9 cellular contexts compared by ENCODE assay signal in genomic region chr10:62632071-62632809, GRCh38.
A peak's percentile ranks its signal among the peaks of the same experiment; 100 is the strongest.
DNase-seq lines count a peak whose midpoint lies in the region; ATAC-seq and TF ChIP-seq lines count a peak whose summit lies in the region.
"Had no signal": no experiment of that assay in that cellular context is flagged by ENCODE, and none has a peak within 500 bp of the region (broad histone marks: within the 10 kb centered on the region; RNA-seq: fewer than 3 reads in every experiment).

No MANE protein-coding gene starts in this region.

- H2BK15ac ChIP-seq in mesenchymal stem cell (ENCODE audit: low read depth, poor library complexity, severe bottlenecking): no peak overlapping the region

- no peak overlapping the region for H3K4ac ChIP-seq in mesenchymal stem cell (ENCODE audit: low read depth in 1 of 2, low read length in 2 of 2)

- TF ChIP-seq CTCF in activated CD8-positive, alpha-beta T cell treated with anti-CD3 and anti-CD28 coated beads for 36 hours (IDR thresholded peaks at IDR 0.05): no peak

- peaks cover 3% of the 10 kb centered on the region for H3K9me3 Mint-ChIP-seq in activated CD8-positive, alpha-beta T cell treated with anti-CD3 and anti-CD28 coated beads for 36 hours

- no peaks in the 10 kb centered on the region for H3K9me3 ChIP-seq in mesenchymal stem cell (ENCODE audit: control insufficient read depth, low read length)

- no peak overlapping the region for H3K4me2 ChIP-seq in mesenchymal stem cell (ENCODE audit: low read length, poor library complexity, severe bottlenecking)

- H3K36me3 ChIP-seq in mesenchymal stem cell (ENCODE audit: control insufficient read depth in 1 of 2, insufficient read depth in 2 of 2, low read depth in 1 of 2, low read length in 2 of 2): no peaks in the 10 kb centered on the region

- no peak overlapping the region for H3K14ac ChIP-seq in mesenchymal stem cell (ENCODE audit: low read length in 2 of 2)

- DNase-seq in DMS53 (lab: John Stamatoyannopoulos, UW): peak; percentile 72
- peak; percentile 76 for DNase-seq in activated CD8-positive, alpha-beta T cell treated with anti-CD3 and anti-CD28 coated beads for 36 hours
- no peak for DNase-seq in left lobe of liver (ENCODE audit: low spot score)
- no peak for DNase-seq in mesenchymal stem cell
- DNase-seq in superior temporal gyrus (ENCODE audit: extremely low spot score): no peak
- no peak for DNase-seq in ureter (ENCODE audit: low spot score)

- H3K4me1 Mint-ChIP-seq in activated CD8-positive, alpha-beta T cell treated with anti-CD3 and anti-CD28 coated beads for 36 hours (ENCODE audit: low read depth): peaks cover 22% of the 10 kb centered on the region

- H3K18ac ChIP-seq in mesenchymal stem cell (ENCODE audit: low read depth in 1 of 2, low read length in 2 of 2): no peak overlapping the region

- H3K79me1 ChIP-seq in mesenchymal stem cell (replicated peaks; ENCODE audit: low read length, poor library complexity, severe bottlenecking): no peaks in the 10 kb centered on the region

- no peak overlapping the region for H2BK5ac ChIP-seq in mesenchymal stem cell (ENCODE audit: low read depth, low read length, poor library complexity, severe bottlenecking)

- peak overlapping the region; percentile 86 for H3K27ac Mint-ChIP-seq in activated CD8-positive, alpha-beta T cell treated with anti-CD3 and anti-CD28 coated beads for 36 hours

- H2AK5ac ChIP-seq in mesenchymal stem cell (ENCODE audit: low read length, severe bottlenecking): no peak overlapping the region

- no peak overlapping the region for H3K27ac ChIP-seq in mesenchymal stem cell (ENCODE audit: low read length, poor library complexity, severe bottlenecking)
- H3K27ac ChIP-seq: parathyroid adenoma had no signal

- POLR2A ChIA-PET in activated CD8-positive, alpha-beta T cell treated with anti-CD3 and anti-CD28 coated beads for 36 hours (lab: Charles Lee): interaction anchor here (0.6 to 1.1 kb wide), 2 partner anchors 12 to 28 kb away, joined by 3 read pairs; no protein-coding TSS in a partner anchor

- H4K8ac ChIP-seq in mesenchymal stem cell (ENCODE audit: low read length): no peak overlapping the region

- H3K27me3 Mint-ChIP-seq in activated CD8-positive, alpha-beta T cell treated with anti-CD3 and anti-CD28 coated beads for 36 hours: no peaks in the 10 kb centered on the region

- no peak overlapping the region for H2BK120ac ChIP-seq in mesenchymal stem cell (ENCODE audit: low read depth, low read length)

- H3K4me1 ChIP-seq in mesenchymal stem cell (ENCODE audit: control insufficient read depth, insufficient read depth, low read depth, low read length): peaks cover 3% of the 10 kb centered on the region

- ATAC-seq in GM21381 (IDR thresholded peaks at IDR 0.05; ENCODE audit: unreplicated experiment): peak; percentile 79
- peak; percentile 63 for ATAC-seq in HG03565 (IDR thresholded peaks at IDR 0.05; ENCODE audit: unreplicated experiment)
- peak; percentile 77 for ATAC-seq in activated CD8-positive, alpha-beta T cell treated with anti-CD3 and anti-CD28 coated beads for 36 hours
- peak; percentile 48 for ATAC-seq in left lobe of liver

- H3K4me3 ChIP-seq in mesenchymal stem cell (ENCODE audit: insufficient read depth in 1 of 2, low read depth in 1 of 2, low read length in 2 of 2): no peak overlapping the region

- H3K23ac ChIP-seq in mesenchymal stem cell (ENCODE audit: low read length in 2 of 2): no peak overlapping the region

- H2AFZ ChIP-seq in mesenchymal stem cell (ENCODE audit: low read depth, low read length): no peak overlapping the region
- H2AFZ ChIP-seq: parathyroid adenoma had no signal

- intact Hi-C loops in activated CD8-positive, alpha-beta T cell treated with anti-CD3 and anti-CD28 coated beads for 36 hours (cut with micrococcal nuclease): no loop called here

- no peak overlapping the region for H2BK12ac ChIP-seq in mesenchymal stem cell (ENCODE audit: low read length in 2 of 2)

- H3K27me3 ChIP-seq in mesenchymal stem cell (ENCODE audit: control insufficient read depth in 1 of 2, insufficient read depth in 1 of 2, low read length in 2 of 2): no peaks in the 10 kb centered on the region

- WGBS in mesenchymal stem cell: 80% methylated on average over 12 of the region's 12 CpGs

- H3K9ac ChIP-seq in mesenchymal stem cell (ENCODE audit: low read length): no peak overlapping the region
- H3K9ac ChIP-seq: parathyroid adenoma had no signal

- CTCF ChIA-PET in activated CD8-positive, alpha-beta T cell treated with anti-CD3 and anti-CD28 coated beads for 36 hours (lab: Charles Lee): interaction anchor here (1.1 kb wide), 1 partner anchor 49 kb away, joined by 3 read pairs; no protein-coding TSS in a partner anchor

- H3K4me3 Mint-ChIP-seq in activated CD8-positive, alpha-beta T cell treated with anti-CD3 and anti-CD28 coated beads for 36 hours: no peak overlapping the region

- H4K91ac ChIP-seq in mesenchymal stem cell (ENCODE audit: low read length): no peak overlapping the region

- H3K36me3 Mint-ChIP-seq in activated CD8-positive, alpha-beta T cell treated with anti-CD3 and anti-CD28 coated beads for 36 hours (ENCODE audit: low read depth): no peaks in the 10 kb centered on the region

Comparison
In these comparisons a context has a peak if more than half of its experiments do, and no peak if none do; other contexts are left out.
1. DNase-seq: peak in DMS53 (single experiment) and activated CD8-positive, alpha-beta T cell treated with anti-CD3 and anti-CD28 coated beads for 36 hours (single experiment); none in left lobe of liver (single experiment), mesenchymal stem cell (single experiment), superior temporal gyrus (single experiment) and ureter (single experiment).
2. Peak in every context shown above with its lines, with median percentiles within 50 percentile points of each other: ATAC-seq.